ENCODE assay signal across 19 cellular contexts in the genomic region with DNA sequence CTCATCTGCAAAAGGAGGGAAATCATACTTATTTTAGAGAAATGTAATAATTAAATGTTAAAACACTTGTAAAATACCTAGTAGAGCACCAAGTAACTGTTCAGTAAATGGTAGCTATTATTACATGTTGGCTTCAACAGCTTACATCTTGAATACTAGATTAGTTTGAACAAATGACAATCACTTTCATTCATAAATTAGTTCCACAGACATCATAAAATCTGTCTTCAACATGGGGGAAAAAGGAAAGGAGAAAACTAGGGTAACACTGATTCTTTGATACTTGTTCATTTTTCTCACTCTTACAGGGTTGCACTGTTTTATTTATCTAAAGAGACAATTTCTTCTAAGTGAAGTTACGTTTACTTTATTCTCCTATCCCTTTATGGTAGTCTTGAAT. TPM values are rescaled to one million over a fixed set of nuclear protein-coding genes. Genes with fewer than 3 reads are reported as not detected.
DNase-seq lines count a peak whose midpoint lies in the region; ATAC-seq and TF ChIP-seq lines count a peak whose summit lies in the region.
"Had no signal": no experiment of that assay in that cellular context is flagged by ENCODE, and none has a peak within 500 bp of the region (broad histone marks: within the 10 kb centered on the region; RNA-seq: fewer than 3 reads in every experiment).

No MANE protein-coding gene starts in this region.

- no peak overlapping the region for H3K4me3 Mint-ChIP-seq in endodermal cell
- no peak overlapping the region for H3K4me3 Mint-ChIP-seq in nephron progenitor cell
- no peak overlapping the region for H3K4me3 Mint-ChIP-seq in activated CD8-positive, alpha-beta T cell treated with anti-CD3 and anti-CD28 coated beads for 36 hours
- H3K4me3 Mint-ChIP-seq: CD4-positive, alpha-beta T cell; IgD-negative memory B cell had no signal

- H3K9me3 Mint-ChIP-seq in endodermal cell (peaks cover 2% of the 10 kb centered on the region), nephron progenitor cell (peaks cover 3% of the 10 kb centered on the region)
- H3K9me3 Mint-ChIP-seq in activated CD8-positive, alpha-beta T cell treated with anti-CD3 and anti-CD28 coated beads for 36 hours = no peaks in the 10 kb centered on the region
- H3K9me3 Mint-ChIP-seq: CD4-positive, alpha-beta T cell; IgD-negative memory B cell had no signal

- H3K9ac ChIP-seq in Karpas-422 (ENCODE audit: low read length) = no peak overlapping the region
- no peak overlapping the region for H3K9ac ChIP-seq in endodermal cell (ENCODE audit: extremely low read depth, low read length, poor library complexity, severe bottlenecking)

- intact Hi-C loops in activated CD8-positive, alpha-beta T cell treated with anti-CD3 and anti-CD28 coated beads for 36 hours (cut with micrococcal nuclease) = no loop called here

- no peaks in the 10 kb centered on the region for H3K9me2 ChIP-seq in Karpas-422 (replicated peaks; ENCODE audit: insufficient read depth, low read length)

- H2AFZ ChIP-seq in Karpas-422 (ENCODE audit: low read length) = no peak overlapping the region

- no peaks in the 10 kb centered on the region for H3K27me3 ChIP-seq in Karpas-422 (ENCODE audit: low read length)
- H3K27me3 ChIP-seq in endodermal cell (ENCODE audit: control insufficient read depth, insufficient read depth, low read length, poor library complexity, severe bottlenecking) = no peaks in the 10 kb centered on the region

- ATAC-seq in GM18868 (IDR thresholded peaks at IDR 0.05; ENCODE audit: unreplicated experiment) = no peak
- no peak for ATAC-seq in activated CD8-positive, alpha-beta T cell treated with anti-CD3 and anti-CD28 coated beads for 36 hours
- ATAC-seq: A549, HepG2 had no signal

- H3K9me3 ChIP-seq in Karpas-422 (ENCODE audit: low read length) (no peaks in the 10 kb centered on the region), endodermal cell (ENCODE audit: control insufficient read depth, low read length) (no peaks in the 10 kb centered on the region)
- H3K9me3 ChIP-seq: A549 had no signal

- H3K27ac Mint-ChIP-seq in endodermal cell = peak overlapping the region; percentile 88
- peak overlapping the region; percentile 13 for H3K27ac Mint-ChIP-seq in nephron progenitor cell
- H3K27ac Mint-ChIP-seq in activated CD8-positive, alpha-beta T cell treated with anti-CD3 and anti-CD28 coated beads for 36 hours = no peak overlapping the region
- H3K27ac Mint-ChIP-seq: CD4-positive, alpha-beta T cell; IgD-negative memory B cell had no signal

- H3K4me1 Mint-ChIP-seq in endodermal cell (peaks cover 64% of the 10 kb centered on the region), nephron progenitor cell (peaks cover 48% of the 10 kb centered on the region)
- H3K4me1 Mint-ChIP-seq in activated CD8-positive, alpha-beta T cell treated with anti-CD3 and anti-CD28 coated beads for 36 hours (ENCODE audit: low read depth) = peaks cover 18% of the 10 kb centered on the region

- WGBS in endodermal cell (ENCODE audit: insufficient coverage in 1 of 2, insufficient read length in 1 of 2), 2 experiments = no CpG with 5 or more reads among the region's 1 CpG

- H3K4me2 ChIP-seq in Karpas-422 (ENCODE audit: low read depth, low read length, poor library complexity, severe bottlenecking) = no peak overlapping the region
- H3K4me2 ChIP-seq: A549 had no signal

- peak overlapping the region; percentile 49 for H3K27ac ChIP-seq in Karpas-422 (ENCODE audit: low read length)
- H3K27ac ChIP-seq in endodermal cell (ENCODE audit: low read depth, low read length) = no peak overlapping the region
- H3K27ac ChIP-seq: 22Rv1, A549, C4-2B had no signal

- peaks cover 35% of the 10 kb centered on the region for H3K4me1 ChIP-seq in Karpas-422 (ENCODE audit: low read length)
- peaks cover 11% of the 10 kb centered on the region for H3K4me1 ChIP-seq in endodermal cell (ENCODE audit: control insufficient read depth, insufficient read depth, low read length)

- POLR2A ChIA-PET in activated CD8-positive, alpha-beta T cell treated with anti-CD3 and anti-CD28 coated beads for 36 hours (lab: Charles Lee) = no interaction called here

- CTCF ChIA-PET in activated CD8-positive, alpha-beta T cell treated with anti-CD3 and anti-CD28 coated beads for 36 hours (lab: Charles Lee) = no interaction called here

- DNase-seq in COLO829 (ENCODE audit: low spot score) (peak; percentile 53), Karpas-422 (no peak), endodermal cell (no peak), nephron progenitor cell (no peak), NCI-H187 (lab: John Stamatoyannopoulos, UW) (no peak)
- DNase-seq in activated CD8-positive, alpha-beta T cell treated with anti-CD3 and anti-CD28 coated beads for 36 hours = no peak
- DNase-seq: AML-193; CD4-positive, alpha-beta T cell; DMS153; DMS79 treated with DMSO at 0.1 percent for 48 hours; GF-D8; HCEC 1CT; KBM-7 had no signal

- no peaks in the 10 kb centered on the region for H4K20me1 ChIP-seq in Karpas-422 (ENCODE audit: insufficient read depth, low read depth, low read length)

- TF ChIP-seq CTCF in endodermal cell (conservative IDR thresholded peaks at IDR 0.05) (no peak), nephron progenitor cell (IDR thresholded peaks at IDR 0.05) (no peak)
- no peak for TF ChIP-seq CTCF in activated CD8-positive, alpha-beta T cell treated with anti-CD3 and anti-CD28 coated beads for 36 hours (IDR thresholded peaks at IDR 0.05)

- H3K79me2 ChIP-seq in Karpas-422 (ENCODE audit: low read length) = peaks cover 98% of the 10 kb centered on the region

- H3K4me3 ChIP-seq in Karpas-422 (ENCODE audit: low read length) = no peak overlapping the region
- H3K4me3 ChIP-seq in endodermal cell (ENCODE audit: low read length) = no peak overlapping the region
- H3K4me3 ChIP-seq: A549 had no signal

- H3K36me3 Mint-ChIP-seq in endodermal cell (ENCODE audit: low read depth) (peaks cover 3% of the 10 kb centered on the region), nephron progenitor cell (ENCODE audit: low read depth) (peaks cover 12% of the 10 kb centered on the region)
- no peaks in the 10 kb centered on the region for H3K36me3 Mint-ChIP-seq in activated CD8-positive, alpha-beta T cell treated with anti-CD3 and anti-CD28 coated beads for 36 hours (ENCODE audit: low read depth)

- H3K36me3 ChIP-seq in Karpas-422 (ENCODE audit: insufficient read depth, low read length) (no peaks in the 10 kb centered on the region), endodermal cell (ENCODE audit: control insufficient read depth, insufficient read depth, low read length) (peaks cover 9% of the 10 kb centered on the region)

- H3K27me3 Mint-ChIP-seq in endodermal cell (ENCODE audit: insufficient read depth) (no peaks in the 10 kb centered on the region), nephron progenitor cell (ENCODE audit: low read depth, poor library complexity) (no peaks in the 10 kb centered on the region)
- H3K27me3 Mint-ChIP-seq in activated CD8-positive, alpha-beta T cell treated with anti-CD3 and anti-CD28 coated beads for 36 hours = no peaks in the 10 kb centered on the region
- H3K27me3 Mint-ChIP-seq: CD4-positive, alpha-beta T cell; IgD-negative memory B cell had no signal

RNA-seq across cellular contexts. Expression of gene CHM, which starts 51.7 kb away (rescaled TPM):
- total RNA-seq in Karpas-422 (2014; rRNA removed; shearing (Covaris generic); ENCODE audit: low replicate concordance) = 18.8 and 37.0 TPM in 2 replicates
- 10 to 100 TPM; 26.0 to 52.8 TPM for total RNA-seq in endodermal cell
- 13.2 TPM for polyA plus RNA-seq in endodermal cell (2013, experiment 1 of 2)
- 16.1 TPM for polyA plus RNA-seq in endodermal cell (2013, experiment 2 of 2)
- total RNA-seq in activated CD8-positive, alpha-beta T cell treated with anti-CD3 and anti-CD28 coated beads for 36 hours = 10 to 100 TPM in 1 of 2 experiments, 1 to 10 TPM in 1; 9.2 to 11.6 TPM
